In genomic region chr1:202810615-202811295, GRCh38 we compare ENCODE assay signal across 8 cellular contexts. TPM values are rescaled to one million over a fixed set of nuclear protein-coding genes. Genes with fewer than 3 reads are reported as not detected.
DNase-seq lines count a peak whose midpoint lies in the region; ATAC-seq, FAIRE-seq and TF ChIP-seq lines count a peak whose summit lies in the region.

Gene PCAT6 (plus strand): TSS chr1:202810954.

- WGBS in psoas muscle, 3 donors, result 0% methylated on average over 51 to 53 of the region's 53 CpGs

- no peaks in the 10 kb centered on the region for H3K36me3 ChIP-seq in right atrium auricular region
- no peaks in the 10 kb centered on the region for H3K36me3 ChIP-seq in psoas muscle (ENCODE audit: insufficient read depth in 1 of 2, low read depth in 1 of 2)

- TF ChIP-seq POLR2A in GM12891 (IDR thresholded peaks at IDR 0.05; ENCODE audit: low read depth, low read length), result peak; percentile 78

- H3K9me3 ChIP-seq in right atrium auricular region (no peaks in the 10 kb centered on the region), psoas muscle (no peaks in the 10 kb centered on the region)

- H3K27ac ChIP-seq in right atrium auricular region (peak within 1 kb of the TSS; percentile 82 to 89), psoas muscle (peak within 1 kb of the TSS; percentile 88)

- no peak for TF ChIP-seq CTCF in right atrium auricular region (IDR thresholded peaks at IDR 0.05)
- TF ChIP-seq CTCF in psoas muscle (IDR thresholded peaks at IDR 0.05), result no peak

- H3K27me3 ChIP-seq in right atrium auricular region (no peaks in the 10 kb centered on the region), psoas muscle (ENCODE audit: insufficient read depth in 3 of 3, low read length in 2 of 3) (no peaks in the 10 kb centered on the region)

- H3K4me1 ChIP-seq in right atrium auricular region (peaks cover 0 to 35% of the 10 kb centered on the region in 2 donors), psoas muscle (peaks cover 15% of the 10 kb centered on the region)

- DNase-seq in GM12891 (ENCODE audit: insufficient read length, low spot score) (peak; percentile 96), NCI-H1694 (lab: John Stamatoyannopoulos, UW) (peak; percentile 74), T-helper 2 cell (peak; percentile 66 to 96 (median 77)), anterior cingulate cortex (lab: John Stamatoyannopoulos, UW) (peak; percentile 62 to 96 (median 91)), right atrium auricular region (ENCODE audit: low spot score) (peak; percentile 95), psoas muscle (peak; percentile 94 to 95), urothelium cell line (ENCODE audit: low spot score) (peak; percentile 96)

- intact Hi-C loops in psoas muscle (cut with DNase I), result loop anchor here in 1 of 2 donors (2.0 kb wide), 1 partner anchor 76 kb away; no protein-coding TSS in a partner anchor

- H3K4me3 ChIP-seq in right atrium auricular region, result peak within 1 kb of the TSS; percentile 64 to 81
- peak within 1 kb of the TSS; percentile 90 for H3K4me3 ChIP-seq in psoas muscle

- FAIRE-seq in GM12891 (lab: Jason Lieb, UNC) (no peak), urothelium cell line (lab: Jason Lieb, UNC) (no peak)

- ATAC-seq in HG02852 (IDR thresholded peaks at IDR 0.05; ENCODE audit: unreplicated experiment) (peak; percentile 80), psoas muscle (peak; percentile 89 to 94 (median 94))

TF ChIP-seq in GM12891, 5 proteins besides CTCF, POLR2A, EP300 and RAD21:
- TF ChIP-seq SPI1 (IDR thresholded peaks at IDR 0.05; ENCODE audit: low read depth, low read length) (no peak), PAX5 (IDR thresholded peaks at IDR 0.05; ENCODE audit: insufficient read depth, low read length, severe bottlenecking) (no peak), TAF1 (IDR thresholded peaks at IDR 0.05; ENCODE audit: low read depth, low read length) (no peak), POLR2AphosphoS5 (IDR thresholded peaks at IDR 0.05; ENCODE audit: low read depth, low read length) (peak; percentile 72; the same call in 1 of the 2 replicates), POU2F2 (IDR thresholded peaks at IDR 0.05; ENCODE audit: low read depth, low read length) (peak; percentile 21; the same call in 1 of the 2 replicates)

RNA-seq across cellular contexts. Expression of gene PCAT6, which starts in this region (rescaled TPM):
- polyA plus RNA-seq in GM12891 (2012; ENCODE audit: low read depth, missing spikeins), result 5.1 TPM
- total RNA-seq in right atrium auricular region, result not detected
- 1 to 10 TPM in 1 of 4 donors, under 1 TPM in 3; 0.44 to 4.1 (median 0.66) TPM for total RNA-seq in psoas muscle
- under 1 TPM; 0.14 to 0.57 (median 0.28) TPM for polyA plus RNA-seq in psoas muscle

Comparison
In these comparisons a context has a peak if more than half of its experiments do, and no peak if none do; other contexts are left out.
1. Peak in every context shown above with its lines: DNase-seq, ATAC-seq, H3K4me3 ChIP-seq and H3K27ac ChIP-seq.
2. Peak in DNase-seq, H3K4me3 ChIP-seq and H3K27ac ChIP-seq in right atrium auricular region; RNA of the gene not detected or under 1 TPM.